In the genomic region with DNA sequence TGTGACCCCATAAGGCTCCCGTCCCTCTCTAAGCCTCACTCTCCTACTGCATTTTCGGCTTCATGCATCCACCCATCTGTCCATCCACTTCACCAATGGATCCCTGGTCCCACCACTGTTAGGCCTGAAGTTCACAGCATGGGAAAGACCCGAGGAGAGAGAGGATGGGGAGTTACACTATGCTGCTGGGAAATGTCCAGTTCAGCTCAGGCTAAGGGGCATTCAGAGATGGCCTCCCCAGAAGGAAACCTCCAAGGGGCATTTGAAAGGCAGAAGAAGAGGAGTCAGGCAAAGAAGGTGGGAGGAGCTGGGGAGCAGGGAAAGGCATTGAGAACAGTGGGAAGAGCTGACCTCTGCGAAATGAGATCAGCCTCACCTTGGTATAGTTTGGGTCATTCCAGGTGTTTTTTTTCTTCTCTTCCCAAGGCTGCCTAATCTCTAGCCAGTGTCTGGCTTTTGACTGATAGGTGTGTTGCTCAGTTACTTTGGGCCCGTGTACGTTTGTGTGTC, we compare ENCODE assay signal across 1 cellular context.
TF ChIP-seq lines count a peak whose summit lies in the region.

No MANE protein-coding gene starts in this region.

TF ChIP-seq in K562, 482 proteins besides CTCF, POLR2A, EP300 and RAD21 (continued from another document and continues in another):
- TF ChIP-seq, protein P1, sequence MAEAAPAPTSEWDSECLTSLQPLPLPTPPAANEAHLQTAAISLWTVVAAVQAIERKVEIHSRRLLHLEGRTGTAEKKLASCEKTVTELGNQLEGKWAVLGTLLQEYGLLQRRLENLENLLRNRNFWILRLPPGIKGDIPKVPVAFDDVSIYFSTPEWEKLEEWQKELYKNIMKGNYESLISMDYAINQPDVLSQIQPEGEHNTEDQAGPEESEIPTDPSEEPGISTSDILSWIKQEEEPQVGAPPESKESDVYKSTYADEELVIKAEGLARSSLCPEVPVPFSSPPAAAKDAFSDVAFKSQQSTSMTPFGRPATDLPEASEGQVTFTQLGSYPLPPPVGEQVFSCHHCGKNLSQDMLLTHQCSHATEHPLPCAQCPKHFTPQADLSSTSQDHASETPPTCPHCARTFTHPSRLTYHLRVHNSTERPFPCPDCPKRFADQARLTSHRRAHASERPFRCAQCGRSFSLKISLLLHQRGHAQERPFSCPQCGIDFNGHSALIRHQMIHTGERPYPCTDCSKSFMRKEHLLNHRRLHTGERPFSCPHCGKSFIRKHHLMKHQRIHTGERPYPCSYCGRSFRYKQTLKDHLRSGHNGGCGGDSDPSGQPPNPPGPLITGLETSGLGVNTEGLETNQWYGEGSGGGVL (CRISPR knock-in tag; IDR thresholded peaks at IDR 0.05) = no peak
- TF ChIP-seq RNF2 (IDR thresholded peaks at IDR 0.05) = peak; percentile 91
- TF ChIP-seq, protein P2, sequence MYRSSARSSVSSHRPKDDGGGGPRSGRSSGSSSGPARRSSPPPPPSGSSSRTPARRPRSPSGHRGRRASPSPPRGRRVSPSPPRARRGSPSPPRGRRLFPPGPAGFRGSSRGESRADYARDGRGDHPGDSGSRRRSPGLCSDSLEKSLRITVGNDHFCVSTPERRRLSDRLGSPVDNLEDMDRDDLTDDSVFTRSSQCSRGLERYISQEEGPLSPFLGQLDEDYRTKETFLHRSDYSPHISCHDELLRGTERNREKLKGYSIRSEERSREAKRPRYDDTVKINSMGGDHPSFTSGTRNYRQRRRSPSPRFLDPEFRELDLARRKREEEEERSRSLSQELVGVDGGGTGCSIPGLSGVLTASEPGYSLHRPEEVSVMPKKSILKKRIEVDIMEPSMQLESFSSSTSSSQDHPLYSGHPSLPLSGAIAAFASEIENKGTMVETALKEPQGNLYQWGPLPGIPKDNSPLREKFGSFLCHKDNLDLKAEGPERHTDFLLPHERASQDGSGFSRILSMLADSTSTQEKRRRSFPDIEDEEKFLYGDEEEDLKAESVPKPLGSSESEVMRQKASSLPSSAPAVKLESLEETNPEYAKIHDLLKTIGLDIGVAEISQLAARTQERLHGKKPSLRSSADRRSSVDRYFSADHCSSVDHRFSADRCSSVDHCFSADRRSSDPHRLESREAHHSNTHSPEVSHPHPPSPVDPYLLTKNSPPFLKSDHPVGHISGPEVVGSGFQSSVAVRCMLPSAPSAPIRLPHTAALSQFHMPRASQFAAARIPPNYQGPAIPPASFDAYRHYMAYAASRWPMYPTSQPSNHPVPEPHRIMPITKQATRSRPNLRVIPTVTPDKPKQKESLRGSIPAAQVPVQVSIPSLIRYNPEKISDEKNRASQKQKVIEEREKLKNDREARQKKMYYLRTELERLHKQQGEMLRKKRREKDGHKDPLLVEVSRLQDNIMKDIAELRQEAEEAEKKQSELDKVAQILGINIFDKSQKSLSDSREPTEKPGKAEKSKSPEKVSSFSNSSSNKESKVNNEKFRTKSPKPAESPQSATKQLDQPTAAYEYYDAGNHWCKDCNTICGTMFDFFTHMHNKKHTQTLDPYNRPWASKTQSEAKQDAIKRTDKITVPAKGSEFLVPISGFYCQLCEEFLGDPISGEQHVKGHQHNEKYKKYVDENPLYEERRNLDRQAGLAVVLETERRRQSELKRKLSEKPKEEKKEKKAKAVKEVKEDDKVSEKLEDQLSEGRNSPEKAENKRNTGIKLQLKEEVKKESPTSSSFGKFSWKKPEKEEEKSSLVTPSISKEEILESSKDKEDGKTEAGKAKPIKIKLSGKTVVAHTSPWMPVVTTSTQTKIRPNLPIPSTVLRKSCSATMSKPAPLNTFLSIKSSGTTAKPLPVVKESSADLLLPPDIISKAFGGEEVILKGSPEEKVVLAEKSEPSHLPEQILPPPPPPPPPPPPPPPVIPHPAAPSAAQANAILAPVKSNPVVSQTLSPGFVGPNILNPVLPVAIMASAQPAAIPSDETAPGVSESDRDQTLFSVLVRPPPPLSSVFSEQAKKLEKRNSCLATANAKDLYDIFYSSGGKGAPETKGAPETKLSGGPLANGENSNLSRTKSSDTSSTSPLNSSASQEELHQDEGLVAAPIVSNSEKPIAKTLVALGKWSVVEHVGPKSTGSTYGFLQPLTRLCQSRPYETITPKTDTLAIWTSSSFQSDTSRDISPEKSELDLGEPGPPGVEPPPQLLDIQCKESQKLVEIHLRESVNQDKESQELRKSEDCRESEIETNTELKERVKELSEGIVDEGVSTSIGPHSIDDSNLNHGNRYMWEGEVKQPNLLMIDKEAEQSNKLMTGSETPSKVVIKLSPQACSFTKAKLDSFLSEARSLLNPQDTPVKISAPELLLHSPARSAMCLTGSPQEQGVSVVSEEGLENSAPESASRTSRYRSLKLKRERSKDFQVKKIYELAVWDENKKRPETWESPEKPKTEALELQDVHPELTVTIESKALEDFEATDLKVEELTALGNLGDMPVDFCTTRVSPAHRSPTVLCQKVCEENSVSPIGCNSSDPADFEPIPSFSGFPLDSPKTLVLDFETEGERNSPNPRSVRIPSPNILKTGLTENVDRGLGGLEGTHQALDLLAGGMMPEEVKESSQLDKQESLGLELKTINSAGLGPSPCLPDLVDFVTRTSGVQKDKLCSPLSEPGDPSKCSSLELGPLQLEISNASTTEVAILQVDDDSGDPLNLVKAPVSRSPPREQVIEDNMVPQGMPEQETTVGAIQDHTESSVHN (IDR thresholded peaks at IDR 0.05; ENCODE audit: borderline replicate concordance in 1 of 2, low read depth in 1 of 2) = peak in 1 of 2 experiments; percentile 55; a peak in 1 of 4 replicates
- 0 out of 2 replicates have a peak, but pooled peaks have one; percentile 8 for TF ChIP-seq TAL1 (IDR thresholded peaks at IDR 0.05)
- TF ChIP-seq ZNF140 (CRISPR knock-in tag; IDR thresholded peaks at IDR 0.05) = no peak
- TF ChIP-seq PHB2 (IDR thresholded peaks at IDR 0.05; ENCODE audit: low read depth) = no peak
- TF ChIP-seq, protein P3, sequence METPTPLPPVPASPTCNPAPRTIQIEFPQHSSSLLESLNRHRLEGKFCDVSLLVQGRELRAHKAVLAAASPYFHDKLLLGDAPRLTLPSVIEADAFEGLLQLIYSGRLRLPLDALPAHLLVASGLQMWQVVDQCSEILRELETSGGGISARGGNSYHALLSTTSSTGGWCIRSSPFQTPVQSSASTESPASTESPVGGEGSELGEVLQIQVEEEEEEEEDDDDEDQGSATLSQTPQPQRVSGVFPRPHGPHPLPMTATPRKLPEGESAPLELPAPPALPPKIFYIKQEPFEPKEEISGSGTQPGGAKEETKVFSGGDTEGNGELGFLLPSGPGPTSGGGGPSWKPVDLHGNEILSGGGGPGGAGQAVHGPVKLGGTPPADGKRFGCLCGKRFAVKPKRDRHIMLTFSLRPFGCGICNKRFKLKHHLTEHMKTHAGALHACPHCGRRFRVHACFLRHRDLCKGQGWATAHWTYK (CRISPR knock-in tag; IDR thresholded peaks at IDR 0.05) = no peak
- TF ChIP-seq PTBP1 (IDR thresholded peaks at IDR 0.05; ENCODE audit: low read depth, low read length) = peak; percentile 99
- TF ChIP-seq, protein P4, sequence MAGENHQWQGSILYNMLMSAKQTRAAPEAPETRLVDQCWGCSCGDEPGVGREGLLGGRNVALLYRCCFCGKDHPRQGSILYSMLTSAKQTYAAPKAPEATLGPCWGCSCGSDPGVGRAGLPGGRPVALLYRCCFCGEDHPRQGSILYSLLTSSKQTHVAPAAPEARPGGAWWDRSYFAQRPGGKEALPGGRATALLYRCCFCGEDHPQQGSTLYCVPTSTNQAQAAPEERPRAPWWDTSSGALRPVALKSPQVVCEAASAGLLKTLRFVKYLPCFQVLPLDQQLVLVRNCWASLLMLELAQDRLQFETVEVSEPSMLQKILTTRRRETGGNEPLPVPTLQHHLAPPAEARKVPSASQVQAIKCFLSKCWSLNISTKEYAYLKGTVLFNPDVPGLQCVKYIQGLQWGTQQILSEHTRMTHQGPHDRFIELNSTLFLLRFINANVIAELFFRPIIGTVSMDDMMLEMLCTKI (IDR thresholded peaks at IDR 0.05; ENCODE audit: partially characterized antibody) = no peak
- TF ChIP-seq, protein P5, sequence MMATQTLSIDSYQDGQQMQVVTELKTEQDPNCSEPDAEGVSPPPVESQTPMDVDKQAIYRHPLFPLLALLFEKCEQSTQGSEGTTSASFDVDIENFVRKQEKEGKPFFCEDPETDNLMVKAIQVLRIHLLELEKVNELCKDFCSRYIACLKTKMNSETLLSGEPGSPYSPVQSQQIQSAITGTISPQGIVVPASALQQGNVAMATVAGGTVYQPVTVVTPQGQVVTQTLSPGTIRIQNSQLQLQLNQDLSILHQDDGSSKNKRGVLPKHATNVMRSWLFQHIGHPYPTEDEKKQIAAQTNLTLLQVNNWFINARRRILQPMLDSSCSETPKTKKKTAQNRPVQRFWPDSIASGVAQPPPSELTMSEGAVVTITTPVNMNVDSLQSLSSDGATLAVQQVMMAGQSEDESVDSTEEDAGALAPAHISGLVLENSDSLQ (IDR thresholded peaks at IDR 0.05) = peak; percentile 78
- TF ChIP-seq ZNF134 (CRISPR knock-in tag; conservative IDR thresholded peaks at IDR 0.05) = no peak
- TF ChIP-seq, protein P6, sequence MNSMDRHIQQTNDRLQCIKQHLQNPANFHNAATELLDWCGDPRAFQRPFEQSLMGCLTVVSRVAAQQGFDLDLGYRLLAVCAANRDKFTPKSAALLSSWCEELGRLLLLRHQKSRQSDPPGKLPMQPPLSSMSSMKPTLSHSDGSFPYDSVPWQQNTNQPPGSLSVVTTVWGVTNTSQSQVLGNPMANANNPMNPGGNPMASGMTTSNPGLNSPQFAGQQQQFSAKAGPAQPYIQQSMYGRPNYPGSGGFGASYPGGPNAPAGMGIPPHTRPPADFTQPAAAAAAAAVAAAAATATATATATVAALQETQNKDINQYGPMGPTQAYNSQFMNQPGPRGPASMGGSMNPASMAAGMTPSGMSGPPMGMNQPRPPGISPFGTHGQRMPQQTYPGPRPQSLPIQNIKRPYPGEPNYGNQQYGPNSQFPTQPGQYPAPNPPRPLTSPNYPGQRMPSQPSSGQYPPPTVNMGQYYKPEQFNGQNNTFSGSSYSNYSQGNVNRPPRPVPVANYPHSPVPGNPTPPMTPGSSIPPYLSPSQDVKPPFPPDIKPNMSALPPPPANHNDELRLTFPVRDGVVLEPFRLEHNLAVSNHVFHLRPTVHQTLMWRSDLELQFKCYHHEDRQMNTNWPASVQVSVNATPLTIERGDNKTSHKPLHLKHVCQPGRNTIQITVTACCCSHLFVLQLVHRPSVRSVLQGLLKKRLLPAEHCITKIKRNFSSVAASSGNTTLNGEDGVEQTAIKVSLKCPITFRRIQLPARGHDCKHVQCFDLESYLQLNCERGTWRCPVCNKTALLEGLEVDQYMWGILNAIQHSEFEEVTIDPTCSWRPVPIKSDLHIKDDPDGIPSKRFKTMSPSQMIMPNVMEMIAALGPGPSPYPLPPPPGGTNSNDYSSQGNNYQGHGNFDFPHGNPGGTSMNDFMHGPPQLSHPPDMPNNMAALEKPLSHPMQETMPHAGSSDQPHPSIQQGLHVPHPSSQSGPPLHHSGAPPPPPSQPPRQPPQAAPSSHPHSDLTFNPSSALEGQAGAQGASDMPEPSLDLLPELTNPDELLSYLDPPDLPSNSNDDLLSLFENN (IDR thresholded peaks at IDR 0.05; ENCODE audit: low read depth in 2 of 2, low read length in 2 of 2) = peak in 1 of 2 experiments; percentile 93; a peak in 2 of 4 replicates
- TF ChIP-seq, protein P7, sequence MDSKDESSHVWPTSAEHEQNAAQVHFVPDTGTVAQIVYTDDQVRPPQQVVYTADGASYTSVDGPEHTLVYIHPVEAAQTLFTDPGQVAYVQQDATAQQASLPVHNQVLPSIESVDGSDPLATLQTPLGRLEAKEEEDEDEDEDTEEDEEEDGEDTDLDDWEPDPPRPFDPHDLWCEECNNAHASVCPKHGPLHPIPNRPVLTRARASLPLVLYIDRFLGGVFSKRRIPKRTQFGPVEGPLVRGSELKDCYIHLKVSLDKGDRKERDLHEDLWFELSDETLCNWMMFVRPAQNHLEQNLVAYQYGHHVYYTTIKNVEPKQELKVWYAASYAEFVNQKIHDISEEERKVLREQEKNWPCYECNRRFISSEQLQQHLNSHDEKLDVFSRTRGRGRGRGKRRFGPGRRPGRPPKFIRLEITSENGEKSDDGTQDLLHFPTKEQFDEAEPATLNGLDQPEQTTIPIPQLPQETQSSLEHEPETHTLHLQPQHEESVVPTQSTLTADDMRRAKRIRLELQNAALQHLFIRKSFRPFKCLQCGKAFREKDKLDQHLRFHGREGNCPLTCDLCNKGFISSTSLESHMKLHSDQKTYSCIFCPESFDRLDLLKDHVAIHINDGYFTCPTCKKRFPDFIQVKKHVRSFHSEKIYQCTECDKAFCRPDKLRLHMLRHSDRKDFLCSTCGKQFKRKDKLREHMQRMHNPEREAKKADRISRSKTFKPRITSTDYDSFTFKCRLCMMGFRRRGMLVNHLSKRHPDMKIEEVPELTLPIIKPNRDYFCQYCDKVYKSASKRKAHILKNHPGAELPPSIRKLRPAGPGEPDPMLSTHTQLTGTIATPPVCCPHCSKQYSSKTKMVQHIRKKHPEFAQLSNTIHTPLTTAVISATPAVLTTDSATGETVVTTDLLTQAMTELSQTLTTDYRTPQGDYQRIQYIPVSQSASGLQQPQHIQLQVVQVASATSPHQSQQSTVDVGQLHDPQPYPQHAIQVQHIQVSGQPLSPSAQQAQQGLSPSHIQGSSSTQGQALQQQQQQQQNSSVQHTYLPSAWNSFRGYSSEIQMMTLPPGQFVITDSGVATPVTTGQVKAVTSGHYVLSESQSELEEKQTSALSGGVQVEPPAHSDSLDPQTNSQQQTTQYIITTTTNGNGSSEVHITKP (IDR thresholded peaks at IDR 0.05; ENCODE audit: partially characterized antibody) = no peak
- no peak for TF ChIP-seq CEBPG (CRISPR knock-in tag; IDR thresholded peaks at IDR 0.05)
- no peak for TF ChIP-seq CEBPG (tag; conservative IDR thresholded peaks at IDR 0.05 in 1 of 2, IDR thresholded peaks at IDR 0.05 in 1 of 2)
- TF ChIP-seq DMBX1 (CRISPR knock-in tag; IDR thresholded peaks at IDR 0.05; ENCODE audit: borderline replicate concordance) = no peak
- no peak for TF ChIP-seq PTRF (tag; IDR thresholded peaks at IDR 0.05)
- TF ChIP-seq CBX3 (IDR thresholded peaks at IDR 0.05; ENCODE audit: borderline replicate concordance in 1 of 2, low read length in 2 of 2) = peak in 1 of 2 experiments; percentile 29; a peak in 1 of 3 replicates
- TF ChIP-seq, protein P8, sequence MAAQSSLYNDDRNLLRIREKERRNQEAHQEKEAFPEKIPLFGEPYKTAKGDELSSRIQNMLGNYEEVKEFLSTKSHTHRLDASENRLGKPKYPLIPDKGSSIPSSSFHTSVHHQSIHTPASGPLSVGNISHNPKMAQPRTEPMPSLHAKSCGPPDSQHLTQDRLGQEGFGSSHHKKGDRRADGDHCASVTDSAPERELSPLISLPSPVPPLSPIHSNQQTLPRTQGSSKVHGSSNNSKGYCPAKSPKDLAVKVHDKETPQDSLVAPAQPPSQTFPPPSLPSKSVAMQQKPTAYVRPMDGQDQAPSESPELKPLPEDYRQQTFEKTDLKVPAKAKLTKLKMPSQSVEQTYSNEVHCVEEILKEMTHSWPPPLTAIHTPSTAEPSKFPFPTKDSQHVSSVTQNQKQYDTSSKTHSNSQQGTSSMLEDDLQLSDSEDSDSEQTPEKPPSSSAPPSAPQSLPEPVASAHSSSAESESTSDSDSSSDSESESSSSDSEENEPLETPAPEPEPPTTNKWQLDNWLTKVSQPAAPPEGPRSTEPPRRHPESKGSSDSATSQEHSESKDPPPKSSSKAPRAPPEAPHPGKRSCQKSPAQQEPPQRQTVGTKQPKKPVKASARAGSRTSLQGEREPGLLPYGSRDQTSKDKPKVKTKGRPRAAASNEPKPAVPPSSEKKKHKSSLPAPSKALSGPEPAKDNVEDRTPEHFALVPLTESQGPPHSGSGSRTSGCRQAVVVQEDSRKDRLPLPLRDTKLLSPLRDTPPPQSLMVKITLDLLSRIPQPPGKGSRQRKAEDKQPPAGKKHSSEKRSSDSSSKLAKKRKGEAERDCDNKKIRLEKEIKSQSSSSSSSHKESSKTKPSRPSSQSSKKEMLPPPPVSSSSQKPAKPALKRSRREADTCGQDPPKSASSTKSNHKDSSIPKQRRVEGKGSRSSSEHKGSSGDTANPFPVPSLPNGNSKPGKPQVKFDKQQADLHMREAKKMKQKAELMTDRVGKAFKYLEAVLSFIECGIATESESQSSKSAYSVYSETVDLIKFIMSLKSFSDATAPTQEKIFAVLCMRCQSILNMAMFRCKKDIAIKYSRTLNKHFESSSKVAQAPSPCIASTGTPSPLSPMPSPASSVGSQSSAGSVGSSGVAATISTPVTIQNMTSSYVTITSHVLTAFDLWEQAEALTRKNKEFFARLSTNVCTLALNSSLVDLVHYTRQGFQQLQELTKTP (IDR thresholded peaks at IDR 0.05; ENCODE audit: low read depth in 1 of 2, partially characterized antibody in 2 of 2) = no peak
- TF ChIP-seq MBD2 (IDR thresholded peaks at IDR 0.05; ENCODE audit: borderline replicate concordance, low read depth) = peak; percentile 73; the same call in 1 of the 2 replicates
